In the genomic region with DNA sequence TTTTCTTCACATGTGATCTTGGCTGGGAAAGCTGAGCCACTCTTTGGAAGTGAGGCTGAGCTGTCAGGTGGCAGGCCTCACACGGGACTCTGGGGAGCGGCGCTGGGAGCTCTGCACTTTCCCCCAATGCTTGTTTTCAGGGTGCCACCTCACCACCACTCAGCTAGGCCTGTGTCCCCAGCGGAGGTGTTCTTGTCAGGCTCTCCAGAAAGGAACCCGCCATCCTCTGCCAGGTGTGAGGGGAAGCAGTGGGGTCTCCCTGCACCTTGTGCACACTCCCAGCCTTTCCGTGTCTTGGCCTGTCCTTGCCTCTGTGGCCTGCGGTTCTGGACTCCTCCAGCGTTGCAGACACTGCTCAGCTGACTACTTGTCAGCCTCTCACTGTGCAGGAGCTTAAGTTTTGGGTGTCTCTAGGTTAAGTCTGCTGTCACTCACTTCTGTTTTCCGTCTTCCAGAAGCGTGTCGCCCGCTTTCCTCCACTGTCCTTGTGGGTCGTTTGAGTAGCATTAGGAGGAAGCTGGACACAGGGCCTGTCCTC, we compare ENCODE assay signal across 22 cellular contexts. TPM values are rescaled to one million over a fixed set of nuclear protein-coding genes. Genes with fewer than 3 reads are reported as not detected.
DNase-seq lines count a peak whose midpoint lies in the region; ATAC-seq, FAIRE-seq and TF ChIP-seq lines count a peak whose summit lies in the region.
"Had no signal": no experiment of that assay in that cellular context is flagged by ENCODE, and none has a peak within 500 bp of the region (broad histone marks: within the 10 kb centered on the region; RNA-seq: fewer than 3 reads in every experiment).

No MANE protein-coding gene starts in this region.

- no peaks in the 10 kb centered on the region for H3K27me3 ChIP-seq in pancreas

- no peak overlapping the region for H3K4me3 ChIP-seq in pancreas
- H3K4me3 ChIP-seq: PC-9 had no signal

- no peak for DNase-seq in activated CD4-positive, alpha-beta T cell treated with anti-CD3 and anti-CD28 coated beads, Interleukin-2, amount 10 ng/mL, durations not matched to agents 7 days and 5 days
- DNase-seq in activated CD4-positive, alpha-beta T cell treated with anti-CD3 and anti-CD28 coated beads for 36 hours, result no peak
- DNase-seq in WTC11 (ENCODE audit: low spot score) (no peak), endothelial cell (ENCODE audit: low spot score) (no peak), pancreas (no peak)
- DNase-seq in stimulated activated effector memory CD8-positive, alpha-beta T cell treated with anti-CD3 and anti-CD28 coated beads, Interleukin-12 subunit alpha, Interleukin-12 subunit beta, amount 100 ng/mL, for 72 hours (ENCODE audit: low spot score in 2 of 2), result no peak
- DNase-seq in stimulated activated CD8-positive, alpha-beta memory T cell treated with anti-CD3 and anti-CD28 coated beads, Interleukin-4, amount 100 ng/mL, for 48 hours, result no peak
- DNase-seq: AML-193, COR-L47, DMS79, H7, HFFc6, KG1, NCI-H1092, NCI-H1436, NCI-H187 treated with DMSO at 0.1 percent for 48 hours, NCI-H2107, PC-9 had no signal

- H3K4me3 Mint-ChIP-seq in activated CD4-positive, alpha-beta T cell treated with anti-CD3 and anti-CD28 coated beads, Interleukin-2, amount 10 ng/mL, durations not matched to agents 7 days and 5 days, result no peak overlapping the region
- no peak overlapping the region for H3K4me3 Mint-ChIP-seq in activated CD4-positive, alpha-beta T cell treated with anti-CD3 and anti-CD28 coated beads for 36 hours
- H3K4me3 Mint-ChIP-seq in WTC11, result no peak overlapping the region
- H3K4me3 Mint-ChIP-seq in endothelial cell (ENCODE audit: unreplicated experiment), result no peak overlapping the region
- no peak overlapping the region for H3K4me3 Mint-ChIP-seq in stimulated activated effector memory CD8-positive, alpha-beta T cell treated with anti-CD3 and anti-CD28 coated beads, Interleukin-12 subunit alpha, Interleukin-12 subunit beta, amount 100 ng/mL, for 72 hours
- H3K4me3 Mint-ChIP-seq: CD14-positive monocyte, HFFc6 had no signal

- CTCF ChIA-PET in activated CD4-positive, alpha-beta T cell treated with anti-CD3 and anti-CD28 coated beads, Interleukin-2, amount 10 ng/mL, durations not matched to agents 7 days and 5 days (lab: Charles Lee), result interaction anchor here (1.0 kb wide), 1 partner anchor 20 kb away, joined by 3 read pairs; no protein-coding TSS in a partner anchor
- CTCF ChIA-PET in activated CD4-positive, alpha-beta T cell treated with anti-CD3 and anti-CD28 coated beads for 36 hours (lab: Charles Lee), result no interaction called here
- CTCF ChIA-PET in WTC11 (lab: Charles Lee), result no interaction called here

- H3K27ac ChIP-seq in pancreas, result no peak overlapping the region
- H3K27ac ChIP-seq: 22Rv1, PC-9 had no signal

- H3K36me3 Mint-ChIP-seq in activated CD4-positive, alpha-beta T cell treated with anti-CD3 and anti-CD28 coated beads, Interleukin-2, amount 10 ng/mL, durations not matched to agents 7 days and 5 days (ENCODE audit: low read depth), result peaks cover 2% of the 10 kb centered on the region
- no peaks in the 10 kb centered on the region for H3K36me3 Mint-ChIP-seq in activated CD4-positive, alpha-beta T cell treated with anti-CD3 and anti-CD28 coated beads for 36 hours (ENCODE audit: low read depth)
- H3K36me3 Mint-ChIP-seq in WTC11 (no peaks in the 10 kb centered on the region), endothelial cell (ENCODE audit: low read depth, unreplicated experiment) (peaks cover 1% of the 10 kb centered on the region)
- no peaks in the 10 kb centered on the region for H3K36me3 Mint-ChIP-seq in stimulated activated effector memory CD8-positive, alpha-beta T cell treated with anti-CD3 and anti-CD28 coated beads, Interleukin-12 subunit alpha, Interleukin-12 subunit beta, amount 100 ng/mL, for 72 hours

- no peak for ATAC-seq in activated CD4-positive, alpha-beta T cell treated with anti-CD3 and anti-CD28 coated beads for 36 hours
- ATAC-seq in WTC11, result no peak
- ATAC-seq in stimulated activated effector memory CD8-positive, alpha-beta T cell treated with anti-CD3 and anti-CD28 coated beads, Interleukin-12 subunit alpha, Interleukin-12 subunit beta, amount 100 ng/mL, for 72 hours, result no peak
- ATAC-seq in HG02840 (IDR thresholded peaks at IDR 0.05; ENCODE audit: low FRiP score, unreplicated experiment), result no peak
- ATAC-seq in pancreas, result no peak
- ATAC-seq: SK-N-SH treated with all-trans-retinoic acid at 6 μM for 48 hours had no signal

- H3K27ac Mint-ChIP-seq in activated CD4-positive, alpha-beta T cell treated with anti-CD3 and anti-CD28 coated beads, Interleukin-2, amount 10 ng/mL, durations not matched to agents 7 days and 5 days, result peak overlapping the region; percentile 55
- H3K27ac Mint-ChIP-seq in activated CD4-positive, alpha-beta T cell treated with anti-CD3 and anti-CD28 coated beads for 36 hours, result no peak overlapping the region
- peak overlapping the region; percentile 67; the same call in 1 of the 2 replicates for H3K27ac Mint-ChIP-seq in WTC11
- peak overlapping the region; percentile 57 for H3K27ac Mint-ChIP-seq in endothelial cell (ENCODE audit: unreplicated experiment)
- peak overlapping the region; percentile 38 for H3K27ac Mint-ChIP-seq in stimulated activated effector memory CD8-positive, alpha-beta T cell treated with anti-CD3 and anti-CD28 coated beads, Interleukin-12 subunit alpha, Interleukin-12 subunit beta, amount 100 ng/mL, for 72 hours
- H3K27ac Mint-ChIP-seq: HFFc6 had no signal

- no peak for FAIRE-seq in pancreas (lab: Jason Lieb, UNC)

- no peaks in the 10 kb centered on the region for H3K9me3 Mint-ChIP-seq in activated CD4-positive, alpha-beta T cell treated with anti-CD3 and anti-CD28 coated beads, Interleukin-2, amount 10 ng/mL, durations not matched to agents 7 days and 5 days
- H3K9me3 Mint-ChIP-seq in activated CD4-positive, alpha-beta T cell treated with anti-CD3 and anti-CD28 coated beads for 36 hours (ENCODE audit: low read depth), result no peaks in the 10 kb centered on the region
- H3K9me3 Mint-ChIP-seq in WTC11 (no peaks in the 10 kb centered on the region), endothelial cell (ENCODE audit: unreplicated experiment) (no peaks in the 10 kb centered on the region)
- no peaks in the 10 kb centered on the region for H3K9me3 Mint-ChIP-seq in stimulated activated effector memory CD8-positive, alpha-beta T cell treated with anti-CD3 and anti-CD28 coated beads, Interleukin-12 subunit alpha, Interleukin-12 subunit beta, amount 100 ng/mL, for 72 hours
- H3K9me3 Mint-ChIP-seq: HFFc6 had no signal

- WGBS in pancreas, 2 donors, result 74 to 88% methylated on average over 13 of the region's 13 CpGs

- no peaks in the 10 kb centered on the region for H3K9me3 ChIP-seq in pancreas

- H3K4me1 ChIP-seq in pancreas, result peaks cover 19 to 22% (median 19%) of the 10 kb centered on the region in 3 donors

- POLR2A ChIA-PET in activated CD4-positive, alpha-beta T cell treated with anti-CD3 and anti-CD28 coated beads, Interleukin-2, amount 10 ng/mL, durations not matched to agents 7 days and 5 days (lab: Charles Lee), result no interaction called here
- POLR2A ChIA-PET in activated CD4-positive, alpha-beta T cell treated with anti-CD3 and anti-CD28 coated beads for 36 hours (lab: Charles Lee), result no interaction called here
- POLR2A ChIA-PET in WTC11 (lab: Charles Lee), result no interaction called here

- intact Hi-C loops in activated CD4-positive, alpha-beta T cell treated with anti-CD3 and anti-CD28 coated beads for 36 hours (cut with DNase I, micrococcal nuclease), result no loop called here
- intact Hi-C loops in pancreas (cut with DNase I), result no loop called here

- TF ChIP-seq CTCF in WTC11 (IDR thresholded peaks at IDR 0.05) (no peak), endothelial cell (IDR thresholded peaks at IDR 0.05; ENCODE audit: unreplicated experiment) (no peak), pancreas (IDR thresholded peaks at IDR 0.05) (no peak)

- H3K36me3 ChIP-seq in pancreas, result no peaks in the 10 kb centered on the region

- H3K4me1 Mint-ChIP-seq in activated CD4-positive, alpha-beta T cell treated with anti-CD3 and anti-CD28 coated beads, Interleukin-2, amount 10 ng/mL, durations not matched to agents 7 days and 5 days, result peaks cover 25% of the 10 kb centered on the region
- peaks cover 24% of the 10 kb centered on the region for H3K4me1 Mint-ChIP-seq in activated CD4-positive, alpha-beta T cell treated with anti-CD3 and anti-CD28 coated beads for 36 hours
- H3K4me1 Mint-ChIP-seq in WTC11 (peaks cover 12% of the 10 kb centered on the region), endothelial cell (ENCODE audit: unreplicated experiment) (peaks cover 24% of the 10 kb centered on the region)
- H3K4me1 Mint-ChIP-seq in stimulated activated effector memory CD8-positive, alpha-beta T cell treated with anti-CD3 and anti-CD28 coated beads, Interleukin-12 subunit alpha, Interleukin-12 subunit beta, amount 100 ng/mL, for 72 hours, result peaks cover 7% of the 10 kb centered on the region
- H3K4me1 Mint-ChIP-seq: CD14-positive monocyte had no signal

- no peaks in the 10 kb centered on the region for H3K27me3 Mint-ChIP-seq in activated CD4-positive, alpha-beta T cell treated with anti-CD3 and anti-CD28 coated beads, Interleukin-2, amount 10 ng/mL, durations not matched to agents 7 days and 5 days
- H3K27me3 Mint-ChIP-seq in activated CD4-positive, alpha-beta T cell treated with anti-CD3 and anti-CD28 coated beads for 36 hours, result no peaks in the 10 kb centered on the region
- H3K27me3 Mint-ChIP-seq in WTC11 (ENCODE audit: low read depth), result no peaks in the 10 kb centered on the region
- peaks cover 3% of the 10 kb centered on the region for H3K27me3 Mint-ChIP-seq in endothelial cell (ENCODE audit: unreplicated experiment)

TF ChIP-seq in WTC11, 78 proteins besides CTCF, POLR2A, EP300 and RAD21 (continues in another document):
- TF ChIP-seq FOXK1 (CRISPR knock-in tag; IDR thresholded peaks at IDR 0.05), result no peak
- TF ChIP-seq, protein P1, sequence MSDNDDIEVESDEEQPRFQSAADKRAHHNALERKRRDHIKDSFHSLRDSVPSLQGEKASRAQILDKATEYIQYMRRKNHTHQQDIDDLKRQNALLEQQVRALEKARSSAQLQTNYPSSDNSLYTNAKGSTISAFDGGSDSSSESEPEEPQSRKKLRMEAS (CRISPR knock-in tag; IDR thresholded peaks at IDR 0.05), result no peak
- TF ChIP-seq, protein P2, sequence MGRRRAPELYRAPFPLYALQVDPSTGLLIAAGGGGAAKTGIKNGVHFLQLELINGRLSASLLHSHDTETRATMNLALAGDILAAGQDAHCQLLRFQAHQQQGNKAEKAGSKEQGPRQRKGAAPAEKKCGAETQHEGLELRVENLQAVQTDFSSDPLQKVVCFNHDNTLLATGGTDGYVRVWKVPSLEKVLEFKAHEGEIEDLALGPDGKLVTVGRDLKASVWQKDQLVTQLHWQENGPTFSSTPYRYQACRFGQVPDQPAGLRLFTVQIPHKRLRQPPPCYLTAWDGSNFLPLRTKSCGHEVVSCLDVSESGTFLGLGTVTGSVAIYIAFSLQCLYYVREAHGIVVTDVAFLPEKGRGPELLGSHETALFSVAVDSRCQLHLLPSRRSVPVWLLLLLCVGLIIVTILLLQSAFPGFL (CRISPR knock-in tag; IDR thresholded peaks at IDR 0.05; ENCODE audit: borderline replicate concordance), result no peak

RNA-seq across cellular contexts. Expression of a gene that starts 51.9 kb away (rescaled TPM):
- total RNA-seq in activated CD4-positive, alpha-beta T cell treated with anti-CD3 and anti-CD28 coated beads, Interleukin-2, amount 10 ng/mL, durations not matched to agents 7 days and 5 days, result 1 to 10 TPM; 4.7 to 9.9 TPM
- total RNA-seq in activated CD4-positive, alpha-beta T cell treated with anti-CD3 and anti-CD28 coated beads for 36 hours, result 1 to 10 TPM; 6.8 to 7.0 TPM
- total RNA-seq in WTC11 (2021) (2.4 to 3.8 TPM (median 2.5 TPM) in 3 replicates), endothelial cell (ENCODE audit: unreplicated experiment) (7.0 TPM), pancreas (1 to 10 TPM; 5.1 to 7.0 (median 6.4) TPM)
- polyA plus RNA-seq in pancreas, result 1 to 10 TPM; 1.6 to 1.7 TPM
